12 cellular contexts compared by ENCODE assay signal in the genomic region with DNA sequence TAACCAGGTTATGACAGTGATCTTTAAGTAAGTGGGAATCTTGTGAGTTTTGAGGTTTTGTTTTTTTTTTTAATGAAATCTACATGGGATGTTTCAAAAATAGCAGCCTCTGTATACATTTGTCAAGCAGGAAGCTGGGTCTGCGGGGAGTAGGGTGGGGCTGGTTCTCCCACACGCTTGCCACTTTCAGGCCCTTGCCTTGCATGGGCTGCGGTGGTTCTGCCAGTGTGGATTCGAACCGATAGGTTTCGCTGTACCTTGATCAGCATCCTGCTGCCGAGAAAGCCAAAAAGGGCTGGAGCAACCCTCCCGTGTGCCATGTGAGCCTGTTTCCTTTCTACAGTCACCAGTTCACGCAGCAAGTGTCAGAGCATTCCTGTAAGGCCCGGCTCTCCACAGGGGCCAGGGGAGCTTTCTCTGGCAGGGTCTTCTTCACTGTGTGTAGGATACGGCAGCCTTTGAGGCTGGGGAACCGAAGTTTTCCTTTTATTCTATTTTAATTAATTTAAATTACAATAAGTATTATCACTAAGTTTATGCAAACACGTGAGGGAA.
DNase-seq lines count a peak whose midpoint lies in the region; ATAC-seq and TF ChIP-seq lines count a peak whose summit lies in the region.
"Had no signal": no experiment of that assay in that cellular context is flagged by ENCODE, and none has a peak within 500 bp of the region (broad histone marks: within the 10 kb centered on the region; RNA-seq: fewer than 3 reads in every experiment).

No MANE protein-coding gene starts in this region.

- intact Hi-C loops in ascending aorta (cut with DNase I), result no loop called here

- peaks cover 33% of the 10 kb centered on the region for H3K4me1 ChIP-seq in CD8-positive, alpha-beta memory T cell (ENCODE audit: insufficient read depth, low read length)
- H3K4me1 ChIP-seq in ascending aorta, result no peaks in the 10 kb centered on the region
- H3K4me1 ChIP-seq: stomach had no signal

- H3K27ac ChIP-seq in CD8-positive, alpha-beta memory T cell (ENCODE audit: low read depth, low read length), result no peak overlapping the region
- no peak overlapping the region for H3K27ac ChIP-seq in ascending aorta
- H3K27ac ChIP-seq: epithelial cell of prostate, HL-60, stomach had no signal

- peak overlapping the region; percentile 63 to 95 (median 91) for H3K27ac Mint-ChIP-seq in CD8-positive, alpha-beta memory T cell
- peak overlapping the region; percentile 60; the same call in 1 of the 2 replicates for H3K27ac Mint-ChIP-seq in WTC11
- peak overlapping the region; percentile 67 to 86 for H3K27ac Mint-ChIP-seq in activated naive CD4-positive, alpha-beta T cell treated with anti-CD3 and anti-CD28 coated beads, Interleukin-2, amount 50 U/mL, for 72 hours
- H3K27ac Mint-ChIP-seq in natural killer cell treated with Interleukin-12 subunit alpha and Interleukin-12 subunit beta and Interleukin-15 and Interleukin-18, amount 100 ng/mL, for 72 hours, result peak overlapping the region; percentile 35 to 69

- no peaks in the 10 kb centered on the region for H3K27me3 ChIP-seq in CD8-positive, alpha-beta memory T cell (ENCODE audit: insufficient read depth, low read length, poor library complexity, severe bottlenecking)
- no peaks in the 10 kb centered on the region for H3K27me3 ChIP-seq in ascending aorta
- H3K27me3 ChIP-seq: stomach had no signal

- peaks cover 0 to 17% (median 2%) of the 10 kb centered on the region in 3 donors for H3K36me3 Mint-ChIP-seq in CD8-positive, alpha-beta memory T cell
- no peaks in the 10 kb centered on the region for H3K36me3 Mint-ChIP-seq in WTC11
- H3K36me3 Mint-ChIP-seq in activated naive CD4-positive, alpha-beta T cell treated with anti-CD3 and anti-CD28 coated beads, Interleukin-2, amount 50 U/mL, for 72 hours, result peaks cover 5 to 10% of the 10 kb centered on the region in 2 donors
- H3K36me3 Mint-ChIP-seq in natural killer cell treated with Interleukin-12 subunit alpha and Interleukin-12 subunit beta and Interleukin-15 and Interleukin-18, amount 100 ng/mL, for 72 hours, result no peaks in the 10 kb centered on the region

- H3K9me3 Mint-ChIP-seq in CD8-positive, alpha-beta memory T cell, result no peaks in the 10 kb centered on the region
- H3K9me3 Mint-ChIP-seq in WTC11, result no peaks in the 10 kb centered on the region
- no peaks in the 10 kb centered on the region for H3K9me3 Mint-ChIP-seq in activated naive CD4-positive, alpha-beta T cell treated with anti-CD3 and anti-CD28 coated beads, Interleukin-2, amount 50 U/mL, for 72 hours
- H3K9me3 Mint-ChIP-seq in natural killer cell treated with Interleukin-12 subunit alpha and Interleukin-12 subunit beta and Interleukin-15 and Interleukin-18, amount 100 ng/mL, for 72 hours, result no peaks in the 10 kb centered on the region

- H3K36me3 ChIP-seq in CD8-positive, alpha-beta memory T cell (ENCODE audit: insufficient read depth, low read length), result no peaks in the 10 kb centered on the region
- H3K36me3 ChIP-seq in ascending aorta, result peaks cover 2 to 6% of the 10 kb centered on the region in 2 donors

- peak overlapping the region in 6 of 7 donors; percentile 29 to 69 (median 54) for H3K4me3 Mint-ChIP-seq in CD8-positive, alpha-beta memory T cell
- no peak overlapping the region for H3K4me3 Mint-ChIP-seq in WTC11
- H3K4me3 Mint-ChIP-seq in natural killer cell treated with Interleukin-12 subunit alpha and Interleukin-12 subunit beta and Interleukin-15 and Interleukin-18, amount 100 ng/mL, for 72 hours, result no peak overlapping the region

- ATAC-seq in WTC11, result peak; percentile 71
- peak; percentile 29 to 52 for ATAC-seq in activated naive CD4-positive, alpha-beta T cell treated with anti-CD3 and anti-CD28 coated beads, Interleukin-2, amount 50 U/mL, for 72 hours
- no peak for ATAC-seq in natural killer cell treated with Interleukin-12 subunit alpha and Interleukin-12 subunit beta and Interleukin-15 and Interleukin-18, amount 100 ng/mL, for 72 hours

- POLR2A ChIA-PET in CD8-positive, alpha-beta memory T cell (lab: Charles Lee), result interaction anchor here (0.5 kb wide), 1 partner anchor 728 kb away, joined by 9 read pairs; no protein-coding TSS in a partner anchor
- POLR2A ChIA-PET in WTC11 (lab: Charles Lee), result no interaction called here

- peak in 2 of 5 donors; percentile 12 to 56 for DNase-seq in CD8-positive, alpha-beta memory T cell
- DNase-seq in WTC11 (ENCODE audit: low spot score), result peak; percentile 25
- DNase-seq in activated naive CD4-positive, alpha-beta T cell treated with anti-CD3 and anti-CD28 coated beads, Interleukin-2, amount 50 U/mL, for 72 hours (ENCODE audit: low spot score in 2 of 2), result no peak
- no peak for DNase-seq in natural killer cell treated with Interleukin-12 subunit alpha and Interleukin-12 subunit beta and Interleukin-15 and Interleukin-18, amount 100 ng/mL, for 72 hours (ENCODE audit: low spot score)
- DNase-seq in ascending aorta (ENCODE audit: low spot score in 2 of 2), result no peak
- no peak for DNase-seq in T1000 (lab: John Stamatoyannopoulos, UW)
- no peak for DNase-seq in germinal center (ENCODE audit: low spot score)
- no peak for DNase-seq in NCI-H510A treated with DMSO at 0.1 percent for 48 hours (lab: John Stamatoyannopoulos, UW)
- DNase-seq: GDM1, stomach had no signal

- H3K4me3 ChIP-seq in CD8-positive, alpha-beta memory T cell (ENCODE audit: low read length), result no peak overlapping the region
- no peak overlapping the region for H3K4me3 ChIP-seq in ascending aorta
- H3K4me3 ChIP-seq: stomach had no signal

- no peaks in the 10 kb centered on the region for H3K27me3 Mint-ChIP-seq in CD8-positive, alpha-beta memory T cell
- H3K27me3 Mint-ChIP-seq in WTC11 (ENCODE audit: low read depth), result no peaks in the 10 kb centered on the region
- no peaks in the 10 kb centered on the region for H3K27me3 Mint-ChIP-seq in natural killer cell treated with Interleukin-12 subunit alpha and Interleukin-12 subunit beta and Interleukin-15 and Interleukin-18, amount 100 ng/mL, for 72 hours

- H3K4me1 Mint-ChIP-seq in CD8-positive, alpha-beta memory T cell, result peaks cover 29 to 48% (median 42%) of the 10 kb centered on the region in 3 donors
- peaks cover 19% of the 10 kb centered on the region for H3K4me1 Mint-ChIP-seq in WTC11
- H3K4me1 Mint-ChIP-seq in natural killer cell treated with Interleukin-12 subunit alpha and Interleukin-12 subunit beta and Interleukin-15 and Interleukin-18, amount 100 ng/mL, for 72 hours (ENCODE audit: low read depth in 2 of 2), result peaks cover 8 to 17% of the 10 kb centered on the region in 2 donors

- TF ChIP-seq CTCF in WTC11 (IDR thresholded peaks at IDR 0.05), result no peak
- no peak for TF ChIP-seq CTCF in ascending aorta (IDR thresholded peaks at IDR 0.05)

- H3K9me3 ChIP-seq in CD8-positive, alpha-beta memory T cell (ENCODE audit: low read length), result no peaks in the 10 kb centered on the region
- H3K9me3 ChIP-seq in ascending aorta, result no peaks in the 10 kb centered on the region
- H3K9me3 ChIP-seq: stomach had no signal

- CTCF ChIA-PET in CD8-positive, alpha-beta memory T cell (lab: Charles Lee), result no interaction called here
- CTCF ChIA-PET in WTC11 (lab: Charles Lee), result no interaction called here

TF ChIP-seq in WTC11, 78 proteins besides CTCF, POLR2A, EP300 and RAD21 (continues in another document):
- no peak for TF ChIP-seq ZBTB43 (CRISPR knock-in tag; IDR thresholded peaks at IDR 0.05)
- TF ChIP-seq SMAD3 (CRISPR knock-in tag; IDR thresholded peaks at IDR 0.05; ENCODE audit: borderline replicate concordance), result no peak
- TF ChIP-seq STAT6 (CRISPR knock-in tag; conservative IDR thresholded peaks at IDR 0.05; ENCODE audit: low read depth), result no peak
- TF ChIP-seq, protein P1, sequence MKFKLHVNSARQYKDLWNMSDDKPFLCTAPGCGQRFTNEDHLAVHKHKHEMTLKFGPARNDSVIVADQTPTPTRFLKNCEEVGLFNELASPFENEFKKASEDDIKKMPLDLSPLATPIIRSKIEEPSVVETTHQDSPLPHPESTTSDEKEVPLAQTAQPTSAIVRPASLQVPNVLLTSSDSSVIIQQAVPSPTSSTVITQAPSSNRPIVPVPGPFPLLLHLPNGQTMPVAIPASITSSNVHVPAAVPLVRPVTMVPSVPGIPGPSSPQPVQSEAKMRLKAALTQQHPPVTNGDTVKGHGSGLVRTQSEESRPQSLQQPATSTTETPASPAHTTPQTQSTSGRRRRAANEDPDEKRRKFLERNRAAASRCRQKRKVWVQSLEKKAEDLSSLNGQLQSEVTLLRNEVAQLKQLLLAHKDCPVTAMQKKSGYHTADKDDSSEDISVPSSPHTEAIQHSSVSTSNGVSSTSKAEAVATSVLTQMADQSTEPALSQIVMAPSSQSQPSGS (CRISPR knock-in tag; IDR thresholded peaks at IDR 0.05; ENCODE audit: borderline replicate concordance, low read depth), result no peak
- TF ChIP-seq SP1 (CRISPR knock-in tag; conservative IDR thresholded peaks at IDR 0.05), result no peak
- no peak for TF ChIP-seq RELA (CRISPR knock-in tag; IDR thresholded peaks at IDR 0.05; ENCODE audit: borderline replicate concordance)

Comparison
In these comparisons a context has a peak if more than half of its experiments do, and no peak if none do; other contexts are left out.
1. H3K4me3 Mint-ChIP-seq: peak in CD8-positive, alpha-beta memory T cell (6 of 7); none in WTC11 (single experiment) and natural killer cell treated with Interleukin-12 subunit alpha and Interleukin-12 subunit beta and Interleukin-15 and Interleukin-18, amount 100 ng/mL, for 72 hours (single experiment).
2. ATAC-seq: peak in WTC11 (single experiment) and activated naive CD4-positive, alpha-beta T cell treated with anti-CD3 and anti-CD28 coated beads, Interleukin-2, amount 50 U/mL, for 72 hours (2 of 2); none in natural killer cell treated with Interleukin-12 subunit alpha and Interleukin-12 subunit beta and Interleukin-15 and Interleukin-18, amount 100 ng/mL, for 72 hours (0 of 2).
3. Peak in every context shown above with its lines, with median percentiles within 50 percentile points of each other: H3K27ac Mint-ChIP-seq.